In the genomic region with DNA sequence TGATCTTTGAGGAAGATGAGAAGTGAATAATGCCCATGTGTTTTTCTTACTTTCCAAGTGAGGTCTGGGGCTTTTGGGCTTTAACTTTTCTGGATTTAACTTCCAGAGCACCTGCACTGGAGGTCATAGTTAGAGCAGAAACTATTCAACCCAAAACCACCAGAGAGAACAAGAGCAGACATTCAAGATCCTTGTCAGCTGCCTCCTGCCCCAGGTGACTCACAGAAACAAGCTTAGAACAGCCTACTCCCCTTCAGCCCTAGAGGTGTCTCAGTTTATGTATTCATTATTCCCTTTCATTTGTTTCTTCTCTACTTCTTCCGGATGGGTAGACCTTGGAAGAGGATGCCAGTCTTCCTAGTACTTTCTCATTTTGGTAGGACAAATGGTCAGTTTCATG, we compare ENCODE assay signal across 22 cellular contexts.
"Had no signal": no experiment of that assay in that cellular context is flagged by ENCODE, and none has a peak within 500 bp of the region (broad histone marks: within the 10 kb centered on the region; RNA-seq: fewer than 3 reads in every experiment).

No MANE protein-coding gene starts in this region.

- H3K27ac ChIP-seq: colonic mucosa, esophagus muscularis mucosa, foreskin keratinocyte, heart right ventricle, left lung, lower lobe of right lung had no signal

- H3K9me3 ChIP-seq: colonic mucosa, esophagus muscularis mucosa, heart right ventricle, left lung, lower lobe of right lung had no signal

- H3K36me3 ChIP-seq: colonic mucosa, esophagus muscularis mucosa, heart right ventricle, left lung, lower lobe of right lung had no signal

- DNase-seq: colonic mucosa; cortex of kidney; effector CD8-positive, alpha-beta T cell; effector memory CD8-positive, alpha-beta T cell; endodermal cell; foreskin keratinocyte; glutamatergic neuron; head of caudate nucleus; heart right ventricle; hippocampal formation; immature natural killer cell; left cardiac atrium; left lung; left ventricle myocardium superior; lower lobe of right lung; mesenchymal stem cell; mucosa of descending colon; naive B cell; naive thymus-derived CD8-positive, alpha-beta T cell had no signal

- H3K4me3 ChIP-seq: colonic mucosa, esophagus muscularis mucosa, heart right ventricle, left lung, lower lobe of right lung, mucosa of descending colon had no signal

- H3K4me1 Mint-ChIP-seq: endodermal cell; immature natural killer cell; naive B cell; naive thymus-derived CD8-positive, alpha-beta T cell had no signal

- H3K27me3 Mint-ChIP-seq: dendritic cell treated with granulocyte-macrophage colony-stimulating factor and Interleukin-4, amounts not matched to agents 40 ng/mL and 50 ng/mL, for 4 days; effector memory CD8-positive, alpha-beta T cell; naive B cell; naive thymus-derived CD8-positive, alpha-beta T cell had no signal

- H3K9me3 Mint-ChIP-seq: endodermal cell, mesothelial cell of epicardium had no signal

- H3K4me1 ChIP-seq: colonic mucosa, esophagus muscularis mucosa, foreskin keratinocyte, heart right ventricle, left lung, lower lobe of right lung had no signal

- H3K27me3 ChIP-seq: colonic mucosa, esophagus muscularis mucosa, foreskin keratinocyte, heart right ventricle, left lung had no signal

- H3K36me3 Mint-ChIP-seq: immature natural killer cell; mesothelial cell of epicardium; naive B cell; naive thymus-derived CD8-positive, alpha-beta T cell had no signal

- ATAC-seq: effector memory CD8-positive, alpha-beta T cell; foreskin keratinocyte; heart right ventricle; left cardiac atrium; left lung; left ventricle myocardium superior; lower lobe of right lung; mucosa of descending colon; naive thymus-derived CD8-positive, alpha-beta T cell had no signal

- H3K27ac Mint-ChIP-seq: dendritic cell treated with granulocyte-macrophage colony-stimulating factor and Interleukin-4, amounts not matched to agents 40 ng/mL and 50 ng/mL, for 4 days; effector memory CD8-positive, alpha-beta T cell; endodermal cell; immature natural killer cell; mesothelial cell of epicardium; naive B cell; naive thymus-derived CD8-positive, alpha-beta T cell had no signal

- H3K4me3 Mint-ChIP-seq: dendritic cell treated with granulocyte-macrophage colony-stimulating factor and Interleukin-4, amounts not matched to agents 40 ng/mL and 50 ng/mL, for 4 days; effector memory CD8-positive, alpha-beta T cell; endodermal cell; immature natural killer cell; mesothelial cell of epicardium; naive B cell; naive thymus-derived CD8-positive, alpha-beta T cell had no signal
